ENCODE assay signal across 11 cellular contexts in the genomic region with DNA sequence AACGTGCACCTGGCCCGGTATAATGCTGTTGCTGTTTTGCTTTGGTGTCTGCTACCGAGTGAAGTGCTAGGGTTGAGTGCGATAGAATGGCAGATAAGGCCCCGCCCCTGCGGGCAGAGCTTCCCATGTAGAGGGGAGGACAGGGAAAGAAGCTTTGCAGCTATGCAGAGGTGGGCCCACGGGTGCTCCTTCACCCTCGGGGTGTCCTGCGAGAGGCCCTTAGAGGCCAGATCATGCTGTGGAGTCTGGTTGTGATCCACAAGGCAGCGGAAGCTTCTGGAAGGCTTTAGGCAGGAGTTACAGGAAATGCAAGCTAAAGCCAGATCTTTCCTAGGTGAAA. TPM values are rescaled to one million over a fixed set of nuclear protein-coding genes. Genes with fewer than 3 reads are reported as not detected.
DNase-seq lines count a peak whose midpoint lies in the region; ATAC-seq, FAIRE-seq and TF ChIP-seq lines count a peak whose summit lies in the region.
"Had no signal": no experiment of that assay in that cellular context is flagged by ENCODE, and none has a peak within 500 bp of the region (broad histone marks: within the 10 kb centered on the region; RNA-seq: fewer than 3 reads in every experiment).

No MANE protein-coding gene starts in this region.

- H2AFZ ChIP-seq in HepG2 (ENCODE audit: low read length): no peak overlapping the region
- H2AFZ ChIP-seq: GM23248 had no signal

- H3K79me2 ChIP-seq in HepG2 (ENCODE audit: insufficient read depth, low read length): peaks cover 74% of the 10 kb centered on the region

- POLR2A ChIA-PET in HepG2 (lab: Yijun Ruan, JAX): interaction anchor here (0.8 to 5.9 kb wide), 14 partner anchors 10 to 101 kb away, joined by 3 to 209 read pairs (median 10); a partner anchor contains a TSS

- H3K4me3 Mint-ChIP-seq in activated T-helper 1 cell treated with anti-CD3 and anti-CD28 coated beads, Interleukin-12 subunit alpha, Interleukin-12 subunit beta, Interleukin-2, Interleukin-4 antibody, amounts not matched to agents 30 ng/mL and 10 ng/mL and 1 ng/mL, durations not matched to agents 14 hours and 24 hours and 36 hours: peak overlapping the region; percentile 23
- H3K4me3 Mint-ChIP-seq in immature natural killer cell: peak overlapping the region in 1 of 5 donors; percentile 8

- no peak overlapping the region for H3K27ac Mint-ChIP-seq in activated T-helper 1 cell treated with anti-CD3 and anti-CD28 coated beads, Interleukin-12 subunit alpha, Interleukin-12 subunit beta, Interleukin-2, Interleukin-4 antibody, amounts not matched to agents 30 ng/mL and 10 ng/mL and 1 ng/mL, durations not matched to agents 14 hours and 24 hours and 36 hours
- no peak overlapping the region for H3K27ac Mint-ChIP-seq in immature natural killer cell

- BruUV-seq in HepG2 (replicated peaks; lab: Mats Ljungman, UMichigan): no TSS peak

- peak overlapping the region; percentile 86 for H3K4me2 ChIP-seq in HepG2 (ENCODE audit: low read depth, low read length)

- CTCF ChIA-PET in HepG2 (lab: Yijun Ruan, JAX; ENCODE audit: low intra/inter-chr PET ratio, low total read pairs): no interaction called here

- H3K36me3 ChIP-seq in HepG2 (replicated peaks in 1 of 2; ENCODE audit: control insufficient read depth in 1 of 2, insufficient read depth in 2 of 2, low read length in 2 of 2) (peaks cover 0 to 10% of the 10 kb centered on the region in 2 experiments; a peak in 3 of 5 replicates), stomach (no peaks in the 10 kb centered on the region)

- ATAC-seq in HepG2 (no peak), HG03175 (IDR thresholded peaks at IDR 0.05; ENCODE audit: unreplicated experiment) (no peak)

- no peaks in the 10 kb centered on the region; a peak in 1 of 5 replicates for H3K27me3 ChIP-seq in HepG2 (ENCODE audit: control insufficient read depth in 1 of 2, insufficient read depth in 2 of 2, low read length in 2 of 2)
- H3K27me3 ChIP-seq in stomach: peaks cover 0 to 11% (median 0%) of the 10 kb centered on the region in 3 donors

- H4K20me1 ChIP-seq in HepG2 (ENCODE audit: insufficient read depth, low read length): peaks cover 50% of the 10 kb centered on the region

- TF ChIP-seq POLR2A in HepG2 (IDR thresholded peaks at IDR 0.05; ENCODE audit: insufficient read depth in 1 of 2, low read depth in 2 of 2, low read length in 2 of 2): no peak
- no peak for TF ChIP-seq POLR2A in stomach (IDR thresholded peaks at IDR 0.05)

- no peak for FAIRE-seq in HepG2 (lab: Jason Lieb, UNC)
- FAIRE-seq: urothelium cell line had no signal

- H3K9me3 Mint-ChIP-seq in activated T-helper 1 cell treated with anti-CD3 and anti-CD28 coated beads, Interleukin-12 subunit alpha, Interleukin-12 subunit beta, Interleukin-2, Interleukin-4 antibody, amounts not matched to agents 30 ng/mL and 10 ng/mL and 1 ng/mL, durations not matched to agents 14 hours and 24 hours and 36 hours: no peaks in the 10 kb centered on the region
- H3K9me3 Mint-ChIP-seq in immature natural killer cell: no peaks in the 10 kb centered on the region

- H3K4me1 Mint-ChIP-seq in activated T-helper 1 cell treated with anti-CD3 and anti-CD28 coated beads, Interleukin-12 subunit alpha, Interleukin-12 subunit beta, Interleukin-2, Interleukin-4 antibody, amounts not matched to agents 30 ng/mL and 10 ng/mL and 1 ng/mL, durations not matched to agents 14 hours and 24 hours and 36 hours (ENCODE audit: low read depth): peaks cover 41% of the 10 kb centered on the region
- H3K4me1 Mint-ChIP-seq in immature natural killer cell: peaks cover 8 to 13% of the 10 kb centered on the region in 2 donors

- peak overlapping the region; percentile 96 for H3K9ac ChIP-seq in HepG2 (ENCODE audit: insufficient read depth, low read depth, low read length)
- H3K9ac ChIP-seq: GM23248 had no signal

- H3K4me3 ChIP-seq in HepG2 (replicated peaks in 1 of 3; ENCODE audit: insufficient read depth in 1 of 3, low read depth in 2 of 3, low read length in 3 of 3): peak overlapping the region; percentile 36 to 98 (median 89); a peak in 5 of 6 replicates
- peak overlapping the region in 2 of 4 donors; percentile 71 to 74 for H3K4me3 ChIP-seq in stomach
- H3K4me3 ChIP-seq: GM23248 had no signal

- H3K36me3 Mint-ChIP-seq in activated T-helper 1 cell treated with anti-CD3 and anti-CD28 coated beads, Interleukin-12 subunit alpha, Interleukin-12 subunit beta, Interleukin-2, Interleukin-4 antibody, amounts not matched to agents 30 ng/mL and 10 ng/mL and 1 ng/mL, durations not matched to agents 14 hours and 24 hours and 36 hours (ENCODE audit: low read depth): peaks cover 4% of the 10 kb centered on the region
- H3K36me3 Mint-ChIP-seq in immature natural killer cell: no peaks in the 10 kb centered on the region

- 26% methylated on average over 10 of the region's 10 CpGs for WGBS in HepG2 (ENCODE audit: low lambda C conversion rate)
- WGBS in stomach, 5 donors: 33 to 62% (median 47%) methylated on average over 10 of the region's 10 CpGs

- no peaks in the 10 kb centered on the region for H3K9me3 ChIP-seq in HepG2 (ENCODE audit: low read length)
- no peaks in the 10 kb centered on the region for H3K9me3 ChIP-seq in stomach

- peaks cover 67% of the 10 kb centered on the region for H3K4me1 ChIP-seq in HepG2 (ENCODE audit: insufficient read depth, low read length)
- H3K4me1 ChIP-seq in stomach: peaks cover 43 to 65% (median 53%) of the 10 kb centered on the region in 4 donors

- TF ChIP-seq RAD21 in HepG2 (CRISPR knock-in tag; IDR thresholded peaks at IDR 0.05): no peak

- no peak for TF ChIP-seq CTCF in HepG2 (CRISPR knock-in tag; IDR thresholded peaks at IDR 0.05)
- TF ChIP-seq CTCF in stomach (IDR thresholded peaks at IDR 0.05): no peak

- H3K27ac ChIP-seq in HepG2 (ENCODE audit: extremely low read length, insufficient read depth, low read length) (peak overlapping the region; percentile 91), stomach (peak overlapping the region; percentile 19 to 89 (median 78))
- H3K27ac ChIP-seq: GM23248 had no signal

- peak; percentile 88 for DNase-seq in HuH-7 (ENCODE audit: low spot score)
- no peak for DNase-seq in activated T-helper 1 cell treated with anti-CD3 and anti-CD28 coated beads, Interleukin-12 subunit alpha, Interleukin-12 subunit beta, Interleukin-2, Interleukin-4 antibody, amounts not matched to agents 30 ng/mL and 10 ng/mL and 1 ng/mL, durations not matched to agents 14 hours and 24 hours and 36 hours (ENCODE audit: low spot score)
- no peak for DNase-seq in HepG2 (ENCODE audit: low spot score)
- DNase-seq in stomach: no peak
- DNase-seq in medulla oblongata (ENCODE audit: extremely low spot score): no peak
- no peak for DNase-seq in immature natural killer cell
- DNase-seq: DMS79, GM23248, head of caudate nucleus had no signal

- intact Hi-C loops in activated T-helper 1 cell treated with anti-CD3 and anti-CD28 coated beads, Interleukin-12 subunit alpha, Interleukin-12 subunit beta, Interleukin-2, Interleukin-4 antibody, amounts not matched to agents 30 ng/mL and 10 ng/mL and 1 ng/mL, durations not matched to agents 14 hours and 24 hours and 36 hours (cut with micrococcal nuclease): no loop called here
- intact Hi-C loops in HepG2 (cut with micrococcal nuclease; ENCODE audit: unreplicated experiment) (loop anchor here (2.0 to 5.0 kb wide), 4 partner anchors 13 to 58 kb away; no protein-coding TSS in a partner anchor), stomach (cut with DNase I; ENCODE audit: low total_unique reads) (loop anchor here (10.0 kb wide), 1 partner anchor 69 kb away; no protein-coding TSS in a partner anchor)

- H3K27me3 Mint-ChIP-seq in activated T-helper 1 cell treated with anti-CD3 and anti-CD28 coated beads, Interleukin-12 subunit alpha, Interleukin-12 subunit beta, Interleukin-2, Interleukin-4 antibody, amounts not matched to agents 30 ng/mL and 10 ng/mL and 1 ng/mL, durations not matched to agents 14 hours and 24 hours and 36 hours (ENCODE audit: insufficient read depth): peaks cover 7% of the 10 kb centered on the region
- peaks cover 12 to 27% (median 17%) of the 10 kb centered on the region in 3 donors for H3K27me3 Mint-ChIP-seq in immature natural killer cell (ENCODE audit: low read depth in 3 of 3)

- in situ Hi-C loops in HepG2 (cut with HindIII; ENCODE audit: extremely low pct_ligation_motif_present, low pct_unique_long_range_greater_than_20kb): loop anchor here (5.0 kb wide), 1 partner anchor 67 kb away; no protein-coding TSS in a partner anchor

- TF ChIP-seq EP300 in HepG2 (IDR thresholded peaks at IDR 0.05; ENCODE audit: low read depth in 2 of 2, low read length in 2 of 2): no peak
- TF ChIP-seq EP300 in HepG2 (CRISPR knock-in tag; IDR thresholded peaks at IDR 0.05; ENCODE audit: borderline replicate concordance): no peak
- TF ChIP-seq EP300 in stomach (IDR thresholded peaks at IDR 0.05): no peak

RNA-seq across cellular contexts. Expression of a gene that starts 3.2 kb away (rescaled TPM):
- total RNA-seq in activated T-helper 1 cell treated with anti-CD3 and anti-CD28 coated beads, Interleukin-12 subunit alpha, Interleukin-12 subunit beta, Interleukin-2, Interleukin-4 antibody, amounts not matched to agents 30 ng/mL and 10 ng/mL and 1 ng/mL, durations not matched to agents 14 hours and 24 hours and 36 hours: 21.4 and 23.9 TPM in 2 replicates
- 23.6 and 40.4 TPM in 2 replicates for total RNA-seq in HepG2 (2016; rRNA removed; fragmentation: Illumina TruSeq; extraction: Trizol)
- 19.7 and 22.6 TPM in 2 replicates for total RNA-seq in HepG2 (2016; cell fraction: cytosol; rRNA removed; fragmentation: Illumina TruSeq; extraction: Trizol; ENCODE audit: low read depth)
- total RNA-seq in HepG2 (2016; cell fraction: insoluble cytoplasmic fraction; rRNA removed; fragmentation: Illumina TruSeq; extraction: Trizol): 17.6 and 41.1 TPM in 2 replicates
- total RNA-seq in HepG2 (2016; cell fraction: membrane; rRNA removed; fragmentation: Illumina TruSeq; extraction: Trizol): 27.9 and 29.7 TPM in 2 replicates
- total RNA-seq in HepG2 (2016; cell fraction: nucleus; rRNA removed; fragmentation: Illumina TruSeq; extraction: Trizol): 50.9 and 60.6 TPM in 2 replicates
- polyA plus RNA-seq in HepG2 (2011; rRNA removed): 64.0 and 83.4 TPM in 2 replicates
- 37.9 and 59.3 TPM in 2 replicates for polyA plus RNA-seq in HepG2 (2011; cell fraction: cytosol; rRNA removed)
- polyA plus RNA-seq in HepG2 (2011; cell fraction: nucleus; rRNA removed): 131 and 158 TPM in 2 replicates
- polyA plus RNA-seq in HepG2 (2012): 80.7 and 119 TPM in 2 replicates
- polyA plus RNA-seq in HepG2 (2016; cell fraction: cytosol; fragmentation: Illumina TruSeq; extraction: Trizol; ENCODE audit: low read depth): 10.8 and 12.1 TPM in 2 replicates
- 25.6 and 36.8 TPM in 2 replicates for polyA plus RNA-seq in HepG2 (2016; cell fraction: insoluble cytoplasmic fraction; fragmentation: Illumina TruSeq; extraction: Trizol; ENCODE audit: low read depth)
- 20.7 and 25.9 TPM in 2 replicates for polyA plus RNA-seq in HepG2 (2016; cell fraction: membrane; fragmentation: Illumina TruSeq; extraction: Trizol; ENCODE audit: low read depth)
- 130 and 133 TPM in 2 replicates for polyA plus RNA-seq in HepG2 (2016; cell fraction: nucleus; fragmentation: Illumina TruSeq; extraction: Trizol; ENCODE audit: insufficient read depth, low read depth)
- 49.7 and 219 TPM in 2 replicates for polyA minus RNA-seq in HepG2 (2011; rRNA and poly(A)+ RNA removed; ENCODE audit: low replicate concordance)
- 75.4 and 75.5 TPM in 2 replicates for polyA minus RNA-seq in HepG2 (2011; cell fraction: cytosol; rRNA and poly(A)+ RNA removed)
- polyA minus RNA-seq in HepG2 (2011; cell fraction: nucleus; rRNA and poly(A)+ RNA removed): 58.3 and 59.0 TPM in 2 replicates
- 100 to 1,000 TPM in 2 of 5 donors, 10 to 100 TPM in 3; 36.5 to 152 (median 64.7) TPM for total RNA-seq in stomach
- 10 to 100 TPM; 11.8 to 42.4 (median 26.6) TPM for polyA plus RNA-seq in stomach
- 1 to 10 TPM in 1 of 3 donors, under 1 TPM in 2; 0.03 to 1.2 (median 0.66) TPM for polyA plus RNA-seq in immature natural killer cell

RNA-seq across cellular contexts. Expression of a gene that starts 43.8 kb away (rescaled TPM):
- 33.9 and 39.7 TPM in 2 replicates for total RNA-seq in activated T-helper 1 cell treated with anti-CD3 and anti-CD28 coated beads, Interleukin-12 subunit alpha, Interleukin-12 subunit beta, Interleukin-2, Interleukin-4 antibody, amounts not matched to agents 30 ng/mL and 10 ng/mL and 1 ng/mL, durations not matched to agents 14 hours and 24 hours and 36 hours
- total RNA-seq in HepG2 (2016; rRNA removed; fragmentation: Illumina TruSeq; extraction: Trizol) (50.8 and 55.5 TPM in 2 replicates), stomach (10 to 100 TPM in 4 of 5 donors, 1 to 10 TPM in 1; 5.8 to 35.1 (median 18.0) TPM)
- 110 and 141 TPM in 2 replicates for total RNA-seq in HepG2 (2016; cell fraction: cytosol; rRNA removed; fragmentation: Illumina TruSeq; extraction: Trizol; ENCODE audit: low read depth)
- 53.9 and 57.2 TPM in 2 replicates for total RNA-seq in HepG2 (2016; cell fraction: insoluble cytoplasmic fraction; rRNA removed; fragmentation: Illumina TruSeq; extraction: Trizol)
- total RNA-seq in HepG2 (2016; cell fraction: membrane; rRNA removed; fragmentation: Illumina TruSeq; extraction: Trizol): 100.0 and 131 TPM in 2 replicates
- 32.7 and 33.6 TPM in 2 replicates for total RNA-seq in HepG2 (2016; cell fraction: nucleus; rRNA removed; fragmentation: Illumina TruSeq; extraction: Trizol)
- polyA plus RNA-seq in HepG2 (2011; rRNA removed) (52.9 and 62.4 TPM in 2 replicates), stomach (10 to 100 TPM; 16.3 to 24.6 (median 22.3) TPM), immature natural killer cell (10 to 100 TPM; 10.4 to 27.1 (median 12.6) TPM)
- 58.4 and 70.2 TPM in 2 replicates for polyA plus RNA-seq in HepG2 (2011; cell fraction: cytosol; rRNA removed)
- 58.8 and 59.2 TPM in 2 replicates for polyA plus RNA-seq in HepG2 (2011; cell fraction: nucleus; rRNA removed)
- polyA plus RNA-seq in HepG2 (2012): 50.8 and 63.8 TPM in 2 replicates
- 122 and 158 TPM in 2 replicates for polyA plus RNA-seq in HepG2 (2016; cell fraction: cytosol; fragmentation: Illumina TruSeq; extraction: Trizol; ENCODE audit: low read depth)
- polyA plus RNA-seq in HepG2 (2016; cell fraction: insoluble cytoplasmic fraction; fragmentation: Illumina TruSeq; extraction: Trizol; ENCODE audit: low read depth): 61.2 and 70.0 TPM in 2 replicates
- 97.9 and 125 TPM in 2 replicates for polyA plus RNA-seq in HepG2 (2016; cell fraction: membrane; fragmentation: Illumina TruSeq; extraction: Trizol; ENCODE audit: low read depth)
- 71.8 and 76.2 TPM in 2 replicates for polyA plus RNA-seq in HepG2 (2016; cell fraction: nucleus; fragmentation: Illumina TruSeq; extraction: Trizol; ENCODE audit: insufficient read depth, low read depth)
- polyA minus RNA-seq in HepG2 (2011; rRNA and poly(A)+ RNA removed; ENCODE audit: low replicate concordance): 53.9 and 60.5 TPM in 2 replicates
- polyA minus RNA-seq in HepG2 (2011; cell fraction: cytosol; rRNA and poly(A)+ RNA removed): 26.4 and 31.4 TPM in 2 replicates
- polyA minus RNA-seq in HepG2 (2011; cell fraction: nucleus; rRNA and poly(A)+ RNA removed): 19.3 and 23.5 TPM in 2 replicates
